15 cellular contexts compared by ENCODE assay signal in the genomic region with DNA sequence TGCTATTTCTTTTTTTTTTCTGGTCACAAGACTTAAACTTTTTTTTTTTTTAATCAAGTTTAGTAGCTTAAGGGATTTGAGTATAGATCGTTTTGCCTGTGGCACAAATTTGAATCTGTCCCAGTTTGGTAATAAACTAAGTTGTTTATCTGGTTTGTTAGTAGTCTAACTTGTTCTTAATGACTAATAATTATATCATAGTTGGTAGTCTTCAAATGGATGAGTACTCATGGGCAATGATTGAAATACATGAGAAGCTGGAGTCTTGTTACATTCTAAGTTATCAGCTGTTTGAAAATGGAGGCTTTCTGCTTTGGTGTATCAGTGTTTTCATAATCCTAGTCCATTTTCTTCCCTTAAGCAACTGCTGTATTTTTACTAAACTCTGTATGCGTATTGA. TPM values are rescaled to one million over a fixed set of nuclear protein-coding genes. Genes with fewer than 3 reads are reported as not detected.
DNase-seq lines count a peak whose midpoint lies in the region; ATAC-seq and TF ChIP-seq lines count a peak whose summit lies in the region.
"Had no signal": no experiment of that assay in that cellular context is flagged by ENCODE, and none has a peak within 500 bp of the region (broad histone marks: within the 10 kb centered on the region; RNA-seq: fewer than 3 reads in every experiment).

No MANE protein-coding gene starts in this region.

- peaks cover 15% of the 10 kb centered on the region; the same call in 1 of the 2 replicates for H4K20me1 ChIP-seq in HCT116 (ENCODE audit: insufficient read depth)

- H2AFZ ChIP-seq in HCT116 (ENCODE audit: low read depth, low read length, poor library complexity, severe bottlenecking), result no peak overlapping the region

- TF ChIP-seq RAD21 in HCT116 (IDR thresholded peaks at IDR 0.05; ENCODE audit: low read depth), result no peak

- intact Hi-C loops in HCT116 (cut with micrococcal nuclease) (no loop called here), Calu3 (cut with micrococcal nuclease; ENCODE audit: unreplicated experiment) (no loop called here)

- H3K27me3 ChIP-seq in HCT116 (ENCODE audit: insufficient read depth, low read length), result no peaks in the 10 kb centered on the region

- peaks cover 8% of the 10 kb centered on the region for H3K36me3 Mint-ChIP-seq in Calu3 (ENCODE audit: insufficient read depth, unreplicated experiment)

- DNase-seq in HCT116 (ENCODE audit: low read depth, low spot score) (no peak), RKO (ENCODE audit: low spot score) (peak; percentile 14), fibroblast of mammary gland (ENCODE audit: low read depth) (peak; percentile 46), DMS79 (lab: John Stamatoyannopoulos, UW) (no peak), NCI-H774 (lab: John Stamatoyannopoulos, UW) (no peak), Calu3 (no peak)
- DNase-seq: Caco-2; CD4-positive, CD25-positive, alpha-beta regulatory T cell; KBM-7; NCI-H1092 treated with DMSO at 0.1 percent for 48 hours; NCI-H2081 treated with DMSO at 0.1 percent for 48 hours; NCI-H510A treated with DMSO at 0.1 percent for 48 hours; SIG-M5 had no signal

- no peak for TF ChIP-seq POLR2A in HCT116 (IDR thresholded peaks at IDR 0.05; ENCODE audit: borderline replicate concordance, extremely low read depth, insufficient read depth, insufficient read length)

- H3K9me3 Mint-ChIP-seq in Calu3 (ENCODE audit: low read depth, unreplicated experiment), result peaks cover 3% of the 10 kb centered on the region

- BruUV-seq in HCT116 (replicated peaks; lab: Mats Ljungman, UMichigan) (TSS peak; percentile 19), Calu3 (replicated peaks; lab: Mats Ljungman, UMichigan) (no TSS peak)

- RAD21 ChIA-PET in HCT116 (lab: Charles Lee; ENCODE audit: low non-redundant PET in 1 of 2, low total read pairs in 2 of 2, uncharacterized antibody in 2 of 2, unreplicated experiment in 2 of 2), result no interaction called here

- no peak overlapping the region for H3K9ac ChIP-seq in HCT116 (ENCODE audit: low read length)

- no peak overlapping the region for H3K4me2 ChIP-seq in HCT116 (ENCODE audit: low read length)

- no peak overlapping the region for H3K27ac ChIP-seq in HCT116 (ENCODE audit: low read depth, low read length)

- peaks cover 98% of the 10 kb centered on the region for H3K79me2 ChIP-seq in HCT116 (ENCODE audit: insufficient read depth, low read length)

- H3K9me3 ChIP-seq in HCT116 (ENCODE audit: control insufficient read depth in 1 of 2, insufficient read depth in 1 of 2, low read depth in 1 of 2, low read length in 2 of 2), result no peaks in the 10 kb centered on the region
- H3K9me3 ChIP-seq: Caco-2 had no signal

- no peak overlapping the region for H3K4me3 Mint-ChIP-seq in Calu3 (ENCODE audit: low read depth, unreplicated experiment)
- H3K4me3 Mint-ChIP-seq: B cell; CD4-positive, CD25-positive, alpha-beta regulatory T cell had no signal

- H3K27ac Mint-ChIP-seq in Calu3 (ENCODE audit: unreplicated experiment), result no peak overlapping the region
- H3K27ac Mint-ChIP-seq: B cell had no signal

- no peaks in the 10 kb centered on the region for H3K27me3 Mint-ChIP-seq in Calu3 (ENCODE audit: unreplicated experiment)
- H3K27me3 Mint-ChIP-seq: B cell; CD4-positive, CD25-positive, alpha-beta regulatory T cell had no signal

- H3K4me3 ChIP-seq in HCT116 (replicated peaks in 1 of 2; ENCODE audit: low read depth in 1 of 2, low read length in 2 of 2) (no peak overlapping the region), fibroblast of mammary gland (ENCODE audit: control insufficient read depth, low read depth, low read length) (no peak overlapping the region)

- H3K4me1 Mint-ChIP-seq in Calu3 (ENCODE audit: low read depth, unreplicated experiment), result peaks cover 38% of the 10 kb centered on the region

- peaks cover 6 to 19% of the 10 kb centered on the region in 2 experiments for H3K36me3 ChIP-seq in HCT116 (ENCODE audit: control insufficient read depth in 1 of 2, insufficient read depth in 2 of 2, low read length in 2 of 2)

- POLR2A ChIA-PET in HCT116 (lab: Charles Lee), result no interaction called here

- ATAC-seq in HCT116 (no peak), HG03565 (IDR thresholded peaks at IDR 0.05; ENCODE audit: unreplicated experiment) (no peak)

- no peak for TF ChIP-seq CTCF in HCT116 (IDR thresholded peaks at IDR 0.05 in 2 of 3, conservative IDR thresholded peaks at IDR 0.05 in 1 of 3; ENCODE audit: borderline replicate concordance in 1 of 3, insufficient read depth in 1 of 3, low read depth in 2 of 3, low read length in 2 of 3)
- TF ChIP-seq CTCF in fibroblast of mammary gland (conservative IDR thresholded peaks at IDR 0.05; ENCODE audit: control insufficient read depth, insufficient read depth, low read depth, low read length), result no peak
- no peak for TF ChIP-seq CTCF in Calu3 (IDR thresholded peaks at IDR 0.05; ENCODE audit: unreplicated experiment)

- CTCF ChIA-PET in HCT116 (lab: Charles Lee), result no interaction called here
- CTCF ChIA-PET in Calu3 (lab: Charles Lee), result no interaction called here

- H3K4me1 ChIP-seq in HCT116 (ENCODE audit: control insufficient read depth in 1 of 2, insufficient read depth in 2 of 2, low read length in 2 of 2), result 0 out of 4 replicates have a peak, but pooled peaks cover 0 to 5% of the 10 kb centered on the region in 2 experiments

- no peaks in the 10 kb centered on the region for H3K9me2 ChIP-seq in HCT116 (ENCODE audit: insufficient read depth)

TF ChIP-seq in HCT116, 20 proteins besides CTCF, POLR2A, EP300 and RAD21 (continues in another document):
- no peak for TF ChIP-seq ELF1 (IDR thresholded peaks at IDR 0.05; ENCODE audit: borderline replicate concordance, low read depth)
- TF ChIP-seq SP1 (IDR thresholded peaks at IDR 0.05; ENCODE audit: low read depth), result 0 out of 2 replicates have a peak, but pooled peaks have one; percentile 15
- no peak for TF ChIP-seq YY1 (IDR thresholded peaks at IDR 0.05; ENCODE audit: extremely low read depth, insufficient replicate concordance, low read depth, low read length)
- peak; percentile 30; the same call in 1 of the 2 replicates for TF ChIP-seq FOSL1 (IDR thresholded peaks at IDR 0.05; ENCODE audit: low read depth)
- TF ChIP-seq TCF7L2 (IDR thresholded peaks at IDR 0.05; ENCODE audit: borderline replicate concordance, extremely low read depth, insufficient read depth, insufficient read length), result no peak
- TF ChIP-seq, protein P1, sequence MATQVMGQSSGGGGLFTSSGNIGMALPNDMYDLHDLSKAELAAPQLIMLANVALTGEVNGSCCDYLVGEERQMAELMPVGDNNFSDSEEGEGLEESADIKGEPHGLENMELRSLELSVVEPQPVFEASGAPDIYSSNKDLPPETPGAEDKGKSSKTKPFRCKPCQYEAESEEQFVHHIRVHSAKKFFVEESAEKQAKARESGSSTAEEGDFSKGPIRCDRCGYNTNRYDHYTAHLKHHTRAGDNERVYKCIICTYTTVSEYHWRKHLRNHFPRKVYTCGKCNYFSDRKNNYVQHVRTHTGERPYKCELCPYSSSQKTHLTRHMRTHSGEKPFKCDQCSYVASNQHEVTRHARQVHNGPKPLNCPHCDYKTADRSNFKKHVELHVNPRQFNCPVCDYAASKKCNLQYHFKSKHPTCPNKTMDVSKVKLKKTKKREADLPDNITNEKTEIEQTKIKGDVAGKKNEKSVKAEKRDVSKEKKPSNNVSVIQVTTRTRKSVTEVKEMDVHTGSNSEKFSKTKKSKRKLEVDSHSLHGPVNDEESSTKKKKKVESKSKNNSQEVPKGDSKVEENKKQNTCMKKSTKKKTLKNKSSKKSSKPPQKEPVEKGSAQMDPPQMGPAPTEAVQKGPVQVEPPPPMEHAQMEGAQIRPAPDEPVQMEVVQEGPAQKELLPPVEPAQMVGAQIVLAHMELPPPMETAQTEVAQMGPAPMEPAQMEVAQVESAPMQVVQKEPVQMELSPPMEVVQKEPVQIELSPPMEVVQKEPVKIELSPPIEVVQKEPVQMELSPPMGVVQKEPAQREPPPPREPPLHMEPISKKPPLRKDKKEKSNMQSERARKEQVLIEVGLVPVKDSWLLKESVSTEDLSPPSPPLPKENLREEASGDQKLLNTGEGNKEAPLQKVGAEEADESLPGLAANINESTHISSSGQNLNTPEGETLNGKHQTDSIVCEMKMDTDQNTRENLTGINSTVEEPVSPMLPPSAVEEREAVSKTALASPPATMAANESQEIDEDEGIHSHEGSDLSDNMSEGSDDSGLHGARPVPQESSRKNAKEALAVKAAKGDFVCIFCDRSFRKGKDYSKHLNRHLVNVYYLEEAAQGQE (IDR thresholded peaks at IDR 0.05; ENCODE audit: low read depth), result no peak
- TF ChIP-seq SIN3A (IDR thresholded peaks at IDR 0.05; ENCODE audit: low read depth), result no peak
- TF ChIP-seq, protein P2, sequence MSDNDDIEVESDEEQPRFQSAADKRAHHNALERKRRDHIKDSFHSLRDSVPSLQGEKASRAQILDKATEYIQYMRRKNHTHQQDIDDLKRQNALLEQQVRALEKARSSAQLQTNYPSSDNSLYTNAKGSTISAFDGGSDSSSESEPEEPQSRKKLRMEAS (IDR thresholded peaks at IDR 0.05), result no peak
- TF ChIP-seq ZNF274 (IDR thresholded peaks at IDR 0.05; ENCODE audit: low read depth, low read length), result no peak
- TF ChIP-seq, protein P3, sequence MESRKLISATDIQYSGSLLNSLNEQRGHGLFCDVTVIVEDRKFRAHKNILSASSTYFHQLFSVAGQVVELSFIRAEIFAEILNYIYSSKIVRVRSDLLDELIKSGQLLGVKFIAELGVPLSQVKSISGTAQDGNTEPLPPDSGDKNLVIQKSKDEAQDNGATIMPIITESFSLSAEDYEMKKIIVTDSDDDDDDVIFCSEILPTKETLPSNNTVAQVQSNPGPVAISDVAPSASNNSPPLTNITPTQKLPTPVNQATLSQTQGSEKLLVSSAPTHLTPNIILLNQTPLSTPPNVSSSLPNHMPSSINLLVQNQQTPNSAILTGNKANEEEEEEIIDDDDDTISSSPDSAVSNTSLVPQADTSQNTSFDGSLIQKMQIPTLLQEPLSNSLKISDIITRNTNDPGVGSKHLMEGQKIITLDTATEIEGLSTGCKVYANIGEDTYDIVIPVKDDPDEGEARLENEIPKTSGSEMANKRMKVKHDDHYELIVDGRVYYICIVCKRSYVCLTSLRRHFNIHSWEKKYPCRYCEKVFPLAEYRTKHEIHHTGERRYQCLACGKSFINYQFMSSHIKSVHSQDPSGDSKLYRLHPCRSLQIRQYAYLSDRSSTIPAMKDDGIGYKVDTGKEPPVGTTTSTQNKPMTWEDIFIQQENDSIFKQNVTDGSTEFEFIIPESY (IDR thresholded peaks at IDR 0.05; ENCODE audit: extremely low read depth, insufficient replicate concordance, low read length), result no peak
- TF ChIP-seq JUND (IDR thresholded peaks at IDR 0.05), result no peak
- TF ChIP-seq CEBPB (IDR thresholded peaks at IDR 0.05; ENCODE audit: low read depth), result no peak
- no peak for TF ChIP-seq EZH2 (IDR thresholded peaks at IDR 0.05)
- TF ChIP-seq EGR1 (IDR thresholded peaks at IDR 0.05; ENCODE audit: low read depth), result no peak

RNA-seq across cellular contexts. Expression of a gene that starts 12.3 kb away (rescaled TPM):
- total RNA-seq in HCT116 (2021; ENCODE audit: unreplicated experiment) (42.5 TPM), Calu3 (2022) (29.2 and 30.7 TPM in 2 replicates)
- polyA plus RNA-seq in HCT116 (2012), result 21.8 and 25.8 TPM in 2 replicates

RNA-seq across cellular contexts. Expression of a gene that starts 26.6 kb away (rescaled TPM):
- total RNA-seq in HCT116 (2021; ENCODE audit: unreplicated experiment) (1.2 TPM), Calu3 (2022) (1.9 and 2.1 TPM in 2 replicates)
- polyA plus RNA-seq in HCT116 (2012), result 0.37 and 0.56 TPM in 2 replicates

Comparison
In these comparisons a context has a peak if more than half of its experiments do, and no peak if none do; other contexts are left out.
1. DNase-seq: peak in RKO (single experiment) and fibroblast of mammary gland (single experiment); none in HCT116 (single experiment), DMS79 (single experiment), NCI-H774 (single experiment) and Calu3 (single experiment).